ENCODE assay signal across 22 cellular contexts in genomic region chr22:45627489-45628233, GRCh38.
"Had no signal": no experiment of that assay in that cellular context is flagged by ENCODE, and none has a peak within 500 bp of the region (broad histone marks: within the 10 kb centered on the region; RNA-seq: fewer than 3 reads in every experiment).

No MANE protein-coding gene starts in this region.

- H3K27ac Mint-ChIP-seq: activated CD4-positive, alpha-beta T cell treated with anti-CD3 and anti-CD28 coated beads, Interleukin-2, amount 10 ng/mL, durations not matched to agents 24 days and 14 days; activated CD8-positive, alpha-beta T cell treated with anti-CD3 and anti-CD28 coated beads for 36 hours; activated naive CD4-positive, alpha-beta T cell treated with anti-CD3 and anti-CD28 coated beads for 36 hours; activated T-helper 17 cell treated with anti-CD3 and anti-CD28 coated beads, Interleukin-2, amount 50 U/mL, for 72 hours; nephron progenitor cell; T-helper 2 cell treated with Interferon-gamma antibody and Interleukin-4, amounts not matched to agents 5 μg/mL and 100 μg/mL, for 36 hours had no signal

- H3K9me3 ChIP-seq: body of pancreas, tibial artery had no signal

- H3K27ac ChIP-seq: dorsolateral prefrontal cortex, tibial artery had no signal

- ATAC-seq: activated CD8-positive, alpha-beta T cell treated with anti-CD3 and anti-CD28 coated beads for 36 hours; activated T-helper 17 cell treated with anti-CD3 and anti-CD28 coated beads, Interleukin-2, amount 50 U/mL, for 72 hours; foreskin keratinocyte; stimulated activated naive CD8-positive, alpha-beta T cell treated with anti-CD3 and anti-CD28 coated beads, Interleukin-15, Interleukin-2, amounts not matched to agents 100 U/mL and 50 U/mL, for 24 hours had no signal

- H3K4me3 ChIP-seq: body of pancreas, dorsolateral prefrontal cortex, tibial artery had no signal

- H3K27me3 ChIP-seq: body of pancreas, foreskin keratinocyte had no signal

- H3K4me3 Mint-ChIP-seq: activated CD4-positive, alpha-beta T cell treated with anti-CD3 and anti-CD28 coated beads, Interleukin-2, amount 10 ng/mL, durations not matched to agents 24 days and 14 days; activated CD8-positive, alpha-beta T cell treated with anti-CD3 and anti-CD28 coated beads for 36 hours; activated naive CD4-positive, alpha-beta T cell treated with anti-CD3 and anti-CD28 coated beads for 36 hours; activated T-helper 17 cell treated with anti-CD3 and anti-CD28 coated beads, Interleukin-2, amount 50 U/mL, for 72 hours; nephron progenitor cell; T-helper 2 cell treated with Interferon-gamma antibody and Interleukin-4, amounts not matched to agents 5 μg/mL and 100 μg/mL, for 36 hours had no signal

- H3K36me3 ChIP-seq: tibial artery had no signal

- FAIRE-seq: colon, islet of Langerhans had no signal

- H3K4me1 Mint-ChIP-seq: activated CD4-positive, alpha-beta T cell treated with anti-CD3 and anti-CD28 coated beads, Interleukin-2, amount 10 ng/mL, durations not matched to agents 24 days and 14 days; activated T-helper 17 cell treated with anti-CD3 and anti-CD28 coated beads, Interleukin-2, amount 50 U/mL, for 72 hours had no signal

- DNase-seq: activated CD4-positive, alpha-beta T cell treated with anti-CD3 and anti-CD28 coated beads, Interleukin-2, amount 10 ng/mL, durations not matched to agents 24 days and 14 days; activated CD8-positive, alpha-beta T cell treated with anti-CD3 and anti-CD28 coated beads for 36 hours; activated naive CD4-positive, alpha-beta T cell treated with anti-CD3 and anti-CD28 coated beads for 36 hours; activated T-cell treated with anti-CD3 and anti-CD28 coated beads, Interleukin-2, amount 50 U/mL, for 1 hour; dorsolateral prefrontal cortex; foreskin keratinocyte; glutamatergic neuron; hippocampal formation; left colon; midbrain; nephron progenitor cell; nucleus accumbens; stimulated activated CD4-positive, alpha-beta T cell treated with anti-CD3 and anti-CD28 coated beads, Interleukin-12 subunit alpha, Interleukin-12 subunit beta, amount 100 ng/mL, for 4 hours; stimulated activated CD4-positive, alpha-beta T cell treated with anti-CD3 and anti-CD28 coated beads, Interleukin-1b, Interleukin-23, amount 100 ng/mL, for 48 hours; stimulated activated naive CD8-positive, alpha-beta T cell treated with anti-CD3 and anti-CD28 coated beads, Interleukin-15, Interleukin-2, amounts not matched to agents 100 U/mL and 50 U/mL, for 24 hours; substantia nigra; tibial artery had no signal

- H3K4me1 ChIP-seq: tibial artery had no signal

- H3K9me3 Mint-ChIP-seq: activated CD4-positive, alpha-beta T cell treated with anti-CD3 and anti-CD28 coated beads, Interleukin-2, amount 10 ng/mL, durations not matched to agents 24 days and 14 days; activated CD8-positive, alpha-beta T cell treated with anti-CD3 and anti-CD28 coated beads for 36 hours; activated naive CD4-positive, alpha-beta T cell treated with anti-CD3 and anti-CD28 coated beads for 36 hours; nephron progenitor cell; T-helper 2 cell treated with Interferon-gamma antibody and Interleukin-4, amounts not matched to agents 5 μg/mL and 100 μg/mL, for 36 hours had no signal
